In genomic region chr11:11409916-11410315, GRCh38 we compare ENCODE assay signal across 14 cellular contexts. TPM values are rescaled to one million over a fixed set of nuclear protein-coding genes. Genes with fewer than 3 reads are reported as not detected.
DNase-seq lines count a peak whose midpoint lies in the region; ATAC-seq and TF ChIP-seq lines count a peak whose summit lies in the region.
"Had no signal": no experiment of that assay in that cellular context is flagged by ENCODE, and none has a peak within 500 bp of the region (broad histone marks: within the 10 kb centered on the region; RNA-seq: fewer than 3 reads in every experiment).

No MANE protein-coding gene starts in this region.

- H3K9ac ChIP-seq in colonic mucosa (ENCODE audit: low read depth in 2 of 2, low read length in 2 of 2) (no peak overlapping the region), parathyroid adenoma (no peak overlapping the region)

- H3K4me3 Mint-ChIP-seq in CD14-positive monocyte = no peak overlapping the region

- H3K4me1 ChIP-seq in colonic mucosa = no peaks in the 10 kb centered on the region
- peaks cover 39% of the 10 kb centered on the region for H3K4me1 ChIP-seq in parathyroid adenoma
- H3K4me1 ChIP-seq: Caco-2 had no signal

- H3K4me1 Mint-ChIP-seq in CD14-positive monocyte = no peaks in the 10 kb centered on the region

- TF ChIP-seq CTCF in colonic mucosa (IDR thresholded peaks at IDR 0.05) (no peak), parathyroid adenoma (IDR thresholded peaks at IDR 0.05) (no peak), CD14-positive monocyte (IDR thresholded peaks at IDR 0.05) (no peak)

- H3K36me3 ChIP-seq in colonic mucosa = no peaks in the 10 kb centered on the region
- no peaks in the 10 kb centered on the region for H3K36me3 ChIP-seq in parathyroid adenoma (ENCODE audit: control insufficient read depth, insufficient read depth, low read length)
- H3K36me3 ChIP-seq: esophagus muscularis mucosa, upper lobe of right lung had no signal

- peaks cover 48 to 89% (median 75%) of the 10 kb centered on the region in 3 donors for H3K27me3 Mint-ChIP-seq in CD14-positive monocyte (ENCODE audit: low read depth in 3 of 3)

- no peak overlapping the region for H3K27ac ChIP-seq in colonic mucosa
- peak overlapping the region; percentile 11 for H3K27ac ChIP-seq in parathyroid adenoma
- H3K27ac ChIP-seq: upper lobe of right lung had no signal

- H3K9me3 ChIP-seq in colonic mucosa = no peaks in the 10 kb centered on the region
- no peaks in the 10 kb centered on the region for H3K9me3 ChIP-seq in parathyroid adenoma (ENCODE audit: control insufficient read depth, low read length)
- H3K9me3 ChIP-seq: Caco-2, esophagus muscularis mucosa, upper lobe of right lung had no signal

- no peaks in the 10 kb centered on the region for H3K36me3 Mint-ChIP-seq in CD14-positive monocyte

- no peak overlapping the region for H3K4me2 ChIP-seq in parathyroid adenoma (ENCODE audit: low read length)

- H3K9me3 Mint-ChIP-seq in CD14-positive monocyte = peaks cover 0 to 7% (median 0%) of the 10 kb centered on the region in 7 donors

- ATAC-seq in HG02884 (IDR thresholded peaks at IDR 0.05; ENCODE audit: unreplicated experiment) = no peak
- ATAC-seq: upper lobe of right lung had no signal

- DNase-seq in NCI-H2081 (lab: John Stamatoyannopoulos, UW) = peak; percentile 57 to 69
- DNase-seq in NCI-H2081 treated with DMSO at 0.1 percent for 48 hours (lab: John Stamatoyannopoulos, UW) = no peak
- DNase-seq in NCI-H2107 treated with DMSO at 0.1 percent for 48 hours (lab: John Stamatoyannopoulos, UW; ENCODE audit: unreplicated experiment) = peak; percentile 89
- DNase-seq in colonic mucosa = peak; percentile 28
- DNase-seq in NCI-H1694 treated with DMSO at 0.1 percent for 48 hours (lab: John Stamatoyannopoulos, UW) = no peak
- no peak for DNase-seq in CD14-positive monocyte (ENCODE audit: low spot score)
- DNase-seq: NCI-H1436, nucleus accumbens, SHP77, upper lobe of right lung had no signal

- H3K27ac Mint-ChIP-seq in CD14-positive monocyte = no peak overlapping the region

- peak overlapping the region; percentile 7 for H2AFZ ChIP-seq in parathyroid adenoma

- H3K27me3 ChIP-seq in colonic mucosa = no peaks in the 10 kb centered on the region
- H3K27me3 ChIP-seq in parathyroid adenoma (ENCODE audit: control insufficient read depth, insufficient read depth, low read length) = no peaks in the 10 kb centered on the region
- H3K27me3 ChIP-seq: esophagus muscularis mucosa, upper lobe of right lung had no signal

- H3K79me2 ChIP-seq in parathyroid adenoma = no peaks in the 10 kb centered on the region

- intact Hi-C loops in colonic mucosa (cut with DNase I) (loop anchor here (10.0 kb wide), 1 partner anchor 375 kb away; no protein-coding TSS in a partner anchor), CD14-positive monocyte (cut with micrococcal nuclease) (no loop called here)

- H3K4me3 ChIP-seq in colonic mucosa = no peak overlapping the region
- H3K4me3 ChIP-seq in parathyroid adenoma (ENCODE audit: low read depth, low read length) = no peak overlapping the region
- H3K4me3 ChIP-seq: esophagus muscularis mucosa, upper lobe of right lung had no signal

RNA-seq across cellular contexts. Expression of gene CSNK2A3, which starts 56.9 kb away (rescaled TPM):
- total RNA-seq in colonic mucosa = under 1 TPM; 0.57 to 0.64 TPM
- polyA plus RNA-seq in CD14-positive monocyte = under 1 TPM; 0.75 to 0.86 TPM

Comparison
In these comparisons a context has a peak if more than half of its experiments do, and no peak if none do; other contexts are left out.
1. DNase-seq: peak in NCI-H2081 (2 of 2), NCI-H2107 treated with DMSO at 0.1 percent for 48 hours (single experiment) and colonic mucosa (single experiment); none in NCI-H2081 treated with DMSO at 0.1 percent for 48 hours (single experiment), NCI-H1694 treated with DMSO at 0.1 percent for 48 hours (single experiment) and CD14-positive monocyte (single experiment).